8 cellular contexts compared by ENCODE assay signal in the genomic region with DNA sequence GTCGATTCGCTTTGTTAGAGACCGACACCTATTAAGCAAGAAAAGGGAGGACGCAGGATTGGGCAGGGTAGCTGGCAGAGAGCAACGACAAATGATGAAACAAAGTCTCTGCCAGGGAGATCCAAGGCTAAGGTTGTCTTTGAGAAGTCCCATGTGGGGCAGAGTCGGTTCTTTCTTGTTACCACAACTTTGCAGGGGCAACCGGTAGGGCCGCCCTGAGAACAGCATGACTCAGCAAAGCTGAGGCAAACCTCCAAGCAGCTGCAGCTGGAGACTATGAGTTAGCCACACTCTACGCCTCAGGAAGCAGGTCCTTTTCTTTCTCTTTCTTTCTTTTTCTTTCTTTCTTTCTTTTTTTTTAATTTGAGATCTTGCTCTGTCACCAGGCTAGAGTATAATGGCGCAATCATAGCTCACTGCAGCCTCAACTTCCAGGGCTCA.
DNase-seq lines count a peak whose midpoint lies in the region; TF ChIP-seq lines count a peak whose summit lies in the region.

No MANE protein-coding gene starts in this region.

- no peak for TF ChIP-seq CTCF in GM13977 (IDR thresholded peaks at IDR 0.05; ENCODE audit: extremely low read depth, insufficient read depth, missing control alignments)
- TF ChIP-seq CTCF in HFFc6 (IDR thresholded peaks at IDR 0.05) = no peak

- peak; percentile 76 for DNase-seq in GM13977 (ENCODE audit: low spot score)
- DNase-seq in HFFc6 = peak; percentile 10
- DNase-seq in MV-4-11 (lab: John Stamatoyannopoulos, UW) = peak; percentile 96
- DNase-seq in activated CD8-positive, alpha-beta memory T cell treated with anti-CD3 and anti-CD28 coated beads, Interleukin-2, amount 50 U/mL, for 48 hours = peak; percentile 66
- peak; percentile 79 for DNase-seq in glomerular visceral epithelial cell (ENCODE audit: extremely low spot score)
- DNase-seq in stimulated activated CD4-positive, alpha-beta T cell treated with anti-CD3 and anti-CD28 coated beads, Interleukin-12 subunit alpha, Interleukin-12 subunit beta, amount 100 ng/mL, for 48 hours (ENCODE audit: low read depth in 2 of 3, low spot score in 1 of 3) = peak in 2 of 3 donors; percentile 8 to 20
- DNase-seq in DMS153 (lab: John Stamatoyannopoulos, UW) = no peak
- DNase-seq in T-helper 9 cell = no peak

- in situ Hi-C loops in GM13977 (cut with MboI; ENCODE audit: low pct_unique_long_range_greater_than_20kb, low sequenced_read_pairs, unreplicated experiment) = no loop called here

- H3K4me3 Mint-ChIP-seq in HFFc6 = peak overlapping the region; percentile 45

- H3K27me3 Mint-ChIP-seq in HFFc6 (ENCODE audit: insufficient read depth) = no peaks in the 10 kb centered on the region; the same call in 1 of the 2 replicates

- no peaks in the 10 kb centered on the region for H3K36me3 Mint-ChIP-seq in HFFc6 (ENCODE audit: low read depth)

- no peaks in the 10 kb centered on the region for H3K9me3 Mint-ChIP-seq in HFFc6

- peaks cover 10% of the 10 kb centered on the region for H3K4me1 Mint-ChIP-seq in HFFc6 (ENCODE audit: low read depth)

- H3K27ac Mint-ChIP-seq in HFFc6 = peak overlapping the region; percentile 39; the same call in 1 of the 2 replicates

Comparison
In these comparisons a context has a peak if more than half of its experiments do, and no peak if none do; other contexts are left out.
1. DNase-seq: peak in GM13977 (single experiment), HFFc6 (single experiment), MV-4-11 (single experiment), activated CD8-positive, alpha-beta memory T cell treated with anti-CD3 and anti-CD28 coated beads, Interleukin-2, amount 50 U/mL, for 48 hours (single experiment), glomerular visceral epithelial cell (single experiment) and stimulated activated CD4-positive, alpha-beta T cell treated with anti-CD3 and anti-CD28 coated beads, Interleukin-12 subunit alpha, Interleukin-12 subunit beta, amount 100 ng/mL, for 48 hours (2 of 3); none in DMS153 (single experiment) and T-helper 9 cell (single experiment).